8 cellular contexts compared by ENCODE assay signal in the genomic region with DNA sequence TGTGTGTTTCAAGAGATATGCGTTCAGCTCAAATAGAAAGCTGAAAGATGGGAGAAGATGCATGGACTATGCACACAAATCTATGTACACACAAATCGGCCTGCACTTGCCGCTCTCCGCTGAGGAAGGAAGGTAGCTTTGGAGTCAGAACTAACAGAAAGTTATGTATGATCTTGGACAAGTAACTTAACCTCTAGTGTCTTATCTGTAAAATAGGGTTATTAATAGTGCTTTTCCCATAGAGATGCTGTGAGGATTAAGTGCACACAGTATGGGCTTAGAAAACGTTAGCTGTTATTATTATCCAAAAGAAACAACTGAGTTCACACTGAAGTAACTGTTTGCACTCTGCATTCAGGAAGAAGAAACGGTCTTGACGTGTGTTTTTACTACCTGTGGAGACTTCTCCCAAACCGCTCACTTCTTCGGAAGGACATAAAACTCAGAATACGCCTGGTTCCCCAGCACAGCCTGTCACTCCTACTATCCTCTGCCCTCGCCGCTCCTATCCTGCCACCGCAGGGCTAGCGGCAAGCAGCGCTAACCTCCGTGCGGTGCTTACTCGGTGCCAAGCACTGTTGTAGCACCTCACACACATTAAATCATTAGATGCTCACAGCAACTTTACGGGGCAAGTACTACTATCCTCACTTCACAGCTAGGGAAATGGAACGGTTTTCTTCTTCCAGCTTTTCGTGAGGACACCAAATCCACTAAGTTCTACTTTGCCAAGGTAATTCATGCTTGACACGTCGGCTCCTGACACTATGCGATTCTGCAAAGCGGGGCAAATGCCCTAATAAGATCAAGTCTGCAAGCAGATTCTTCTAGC. TPM values are rescaled to one million over a fixed set of nuclear protein-coding genes. Genes with fewer than 3 reads are reported as not detected.
A peak's percentile ranks its signal among the peaks of the same experiment; 100 is the strongest.
DNase-seq lines count a peak whose midpoint lies in the region; ATAC-seq and TF ChIP-seq lines count a peak whose summit lies in the region.

No MANE protein-coding gene starts in this region.

- ATAC-seq in CD4-positive, CD25-positive, alpha-beta regulatory T cell (ENCODE audit: low read depth in 2 of 2), result peak; percentile 27 to 43
- ATAC-seq in esophagus mucosa (peak; percentile 33), aorta (ENCODE audit: low FRiP score) (peak; percentile 34), HG03442 (IDR thresholded peaks at IDR 0.05; ENCODE audit: unreplicated experiment) (no peak)
- ATAC-seq in natural killer cell treated with Interleukin-12 subunit alpha and Interleukin-12 subunit beta and Interleukin-15 and Interleukin-18, amount 100 ng/mL, for 72 hours, result peak; percentile 33 to 58

- no peaks in the 10 kb centered on the region for H3K27me3 ChIP-seq in CD4-positive, CD25-positive, alpha-beta regulatory T cell (ENCODE audit: control insufficient read depth, insufficient read depth, low read length)
- no peaks in the 10 kb centered on the region for H3K27me3 ChIP-seq in aorta (ENCODE audit: control insufficient read depth in 1 of 2, insufficient read depth in 2 of 2, low read length in 1 of 2)

- H3K4me1 ChIP-seq in CD4-positive, CD25-positive, alpha-beta regulatory T cell (ENCODE audit: control insufficient read depth, insufficient read depth, low read length, poor library complexity, severe bottlenecking), result peaks cover 29% of the 10 kb centered on the region
- no peaks in the 10 kb centered on the region for H3K4me1 ChIP-seq in aorta (ENCODE audit: control insufficient read depth in 1 of 2, insufficient read depth in 2 of 2, low read length in 2 of 2)

- no peak for TF ChIP-seq CTCF in LNCaP clone FGC (IDR thresholded peaks at IDR 0.05; ENCODE audit: control insufficient read depth, extremely low read depth, insufficient read depth)

- H3K27me3 Mint-ChIP-seq in CD4-positive, CD25-positive, alpha-beta regulatory T cell, result peaks cover 5% of the 10 kb centered on the region
- H3K27me3 Mint-ChIP-seq in natural killer cell treated with Interleukin-12 subunit alpha and Interleukin-12 subunit beta and Interleukin-15 and Interleukin-18, amount 100 ng/mL, for 72 hours, result no peaks in the 10 kb centered on the region

- H3K4me3 ChIP-seq in CD4-positive, CD25-positive, alpha-beta regulatory T cell (ENCODE audit: low read depth, low read length), result peak overlapping the region; percentile 80
- peak overlapping the region; percentile 79 for H3K4me3 ChIP-seq in LNCaP clone FGC (ENCODE audit: low read depth, low read length)
- H3K4me3 ChIP-seq in aorta (ENCODE audit: low read length in 2 of 2), result peak overlapping the region; percentile 73 to 74

- peak overlapping the region; percentile 88 to 95 (median 91) for H3K27ac Mint-ChIP-seq in CD4-positive, CD25-positive, alpha-beta regulatory T cell
- H3K27ac Mint-ChIP-seq in natural killer cell treated with Interleukin-12 subunit alpha and Interleukin-12 subunit beta and Interleukin-15 and Interleukin-18, amount 100 ng/mL, for 72 hours, result peak overlapping the region; percentile 86 to 93

- DNase-seq in CD4-positive, CD25-positive, alpha-beta regulatory T cell, result peak in 2 of 3 donors; percentile 29 to 46
- no peak for DNase-seq in LNCaP clone FGC (ENCODE audit: low read depth)
- peak; percentile 37 for DNase-seq in activated CD8-positive, alpha-beta memory T cell treated with anti-CD3 and anti-CD28 coated beads, Interleukin-2, amount 50 U/mL, for 4 hours
- peak; percentile 67 for DNase-seq in natural killer cell treated with Interleukin-12 subunit alpha and Interleukin-12 subunit beta and Interleukin-15 and Interleukin-18, amount 100 ng/mL, for 72 hours (ENCODE audit: low spot score)
- DNase-seq in aorta, result no peak
- DNase-seq in RKO (ENCODE audit: low spot score), result no peak

- intact Hi-C loops in aorta (cut with DNase I), result loop anchor here (5.0 kb wide), 3 partner anchors 142 to 192 kb away; no protein-coding TSS in a partner anchor

- H3K36me3 Mint-ChIP-seq in CD4-positive, CD25-positive, alpha-beta regulatory T cell, result no peaks in the 10 kb centered on the region
- peaks cover 4% of the 10 kb centered on the region for H3K36me3 Mint-ChIP-seq in natural killer cell treated with Interleukin-12 subunit alpha and Interleukin-12 subunit beta and Interleukin-15 and Interleukin-18, amount 100 ng/mL, for 72 hours

- H3K4me3 Mint-ChIP-seq in CD4-positive, CD25-positive, alpha-beta regulatory T cell, result peak overlapping the region; percentile 94 to 99 (median 95)
- H3K4me3 Mint-ChIP-seq in natural killer cell treated with Interleukin-12 subunit alpha and Interleukin-12 subunit beta and Interleukin-15 and Interleukin-18, amount 100 ng/mL, for 72 hours, result peak overlapping the region; percentile 100

- 14% methylated on average over 25 of the region's 25 CpGs for whole genome bisulfite sequencing in aorta, 2 donors

- H3K4me1 Mint-ChIP-seq in CD4-positive, CD25-positive, alpha-beta regulatory T cell, result peaks cover 12 to 41% (median 25%) of the 10 kb centered on the region in 4 donors
- H3K4me1 Mint-ChIP-seq in natural killer cell treated with Interleukin-12 subunit alpha and Interleukin-12 subunit beta and Interleukin-15 and Interleukin-18, amount 100 ng/mL, for 72 hours (ENCODE audit: low read depth in 2 of 2), result peaks cover 45% of the 10 kb centered on the region in 2 donors

- H3K36me3 ChIP-seq in CD4-positive, CD25-positive, alpha-beta regulatory T cell (ENCODE audit: control insufficient read depth, insufficient read depth, low read length), result no peaks in the 10 kb centered on the region
- H3K36me3 ChIP-seq in aorta (ENCODE audit: control insufficient read depth in 1 of 2, insufficient read depth in 2 of 2, low read length in 1 of 2), result no peaks in the 10 kb centered on the region

- H3K9me3 ChIP-seq in CD4-positive, CD25-positive, alpha-beta regulatory T cell (ENCODE audit: control insufficient read depth in 2 of 2, low read length in 2 of 2), result no peaks in the 10 kb centered on the region
- no peaks in the 10 kb centered on the region for H3K9me3 ChIP-seq in aorta (ENCODE audit: control insufficient read depth, low read length)

- H3K27ac ChIP-seq in CD4-positive, CD25-positive, alpha-beta regulatory T cell (ENCODE audit: insufficient read depth, low read length, poor library complexity, severe bottlenecking), result peak overlapping the region; percentile 41
- peak overlapping the region in 1 of 2 donors; percentile 7 for H3K27ac ChIP-seq in aorta (ENCODE audit: low read depth in 1 of 2, low read length in 2 of 2)

- no peaks in the 10 kb centered on the region for H3K9me3 Mint-ChIP-seq in CD4-positive, CD25-positive, alpha-beta regulatory T cell
- H3K9me3 Mint-ChIP-seq in natural killer cell treated with Interleukin-12 subunit alpha and Interleukin-12 subunit beta and Interleukin-15 and Interleukin-18, amount 100 ng/mL, for 72 hours, result no peaks in the 10 kb centered on the region

RNA-seq across cellular contexts. Expression of a gene that starts 1.3 kb away (rescaled TPM):
- 47.5 TPM for total RNA-seq in CD4-positive, CD25-positive, alpha-beta regulatory T cell
- 10 to 100 TPM; 15.8 to 24.0 (median 20.0) TPM for polyA plus RNA-seq in CD4-positive, CD25-positive, alpha-beta regulatory T cell
- total RNA-seq in esophagus mucosa, result 10.4 TPM
- total RNA-seq in natural killer cell treated with Interleukin-12 subunit alpha and Interleukin-12 subunit beta and Interleukin-15 and Interleukin-18, amount 100 ng/mL, for 72 hours, result 100 to 1,000 TPM in 1 of 2 donors, 10 to 100 TPM in 1; 67.6 to 157 TPM
- total RNA-seq in aorta, result 10 to 100 TPM; 50.6 to 81.5 TPM
- 10 to 100 TPM in 1 of 2 donors, 1 to 10 TPM in 1; 3.6 to 16.2 TPM for polyA plus RNA-seq in aorta

Comparison
In these comparisons a context has a peak if more than half of its experiments do, and no peak if none do; other contexts are left out.
1. DNase-seq: peak in CD4-positive, CD25-positive, alpha-beta regulatory T cell (2 of 3), activated CD8-positive, alpha-beta memory T cell treated with anti-CD3 and anti-CD28 coated beads, Interleukin-2, amount 50 U/mL, for 4 hours (single experiment) and natural killer cell treated with Interleukin-12 subunit alpha and Interleukin-12 subunit beta and Interleukin-15 and Interleukin-18, amount 100 ng/mL, for 72 hours (single experiment); none in LNCaP clone FGC (single experiment), aorta (0 of 2) and RKO (single experiment).
2. Peak in every context shown above with its lines, with median percentiles within 50 percentile points of each other: H3K4me3 ChIP-seq.